ENCODE assay signal across 8 cellular contexts in genomic region chr5:50745221-50745620, GRCh38.
DNase-seq lines count a peak whose midpoint lies in the region; ATAC-seq and TF ChIP-seq lines count a peak whose summit lies in the region.

No MANE protein-coding gene starts in this region.

- 19 to 37% methylated on average over 1 of the region's 1 CpG for WGBS in aorta, 2 donors
- no CpG with 5 or more reads among the region's 1 CpG for whole genome bisulfite sequencing in trophoblast cell (ENCODE audit: extremely low coverage, insufficient coverage, insufficient read length)

- H3K23ac ChIP-seq in trophoblast cell (ENCODE audit: low read length): no peak overlapping the region

- intact Hi-C loops in left ventricle myocardium inferior (cut with micrococcal nuclease) (no loop called here), Right ventricle myocardium superior (cut with DNase I) (no loop called here), aorta (cut with DNase I) (loop anchor here (5.0 to 10.0 kb wide), 2 partner anchors 78 to 80 kb away; partner anchors contain the start of gene PARP8 (in 2 of the 2))

- H2AK5ac ChIP-seq in trophoblast cell (ENCODE audit: low read length): no peak overlapping the region

- H3K14ac ChIP-seq in trophoblast cell (ENCODE audit: low read length): no peak overlapping the region

- H3K27me3 ChIP-seq in left ventricle myocardium inferior (ENCODE audit: low read depth) (no peaks in the 10 kb centered on the region), aorta (ENCODE audit: control insufficient read depth in 1 of 2, insufficient read depth in 2 of 2, low read length in 1 of 2) (no peaks in the 10 kb centered on the region), trophoblast cell (ENCODE audit: insufficient read depth, low read length) (no peaks in the 10 kb centered on the region)

- peak overlapping the region; percentile 86 for H3K4me3 Mint-ChIP-seq in activated CD4-positive, alpha-beta memory T cell treated with anti-CD3 and anti-CD28 coated beads, Interleukin-2, amount 10 ng/mL, durations not matched to agents 7 days and 5 days
- no peak overlapping the region for H3K4me3 Mint-ChIP-seq in memory B cell

- no peak overlapping the region for H4K12ac ChIP-seq in trophoblast cell (ENCODE audit: low read depth, low read length)

- H3K79me2 ChIP-seq in trophoblast cell (ENCODE audit: control insufficient read depth, insufficient read depth, low read length, poor library complexity): no peaks in the 10 kb centered on the region

- H3K18ac ChIP-seq in trophoblast cell (ENCODE audit: low read length): no peak overlapping the region

- CTCF ChIA-PET in activated CD4-positive, alpha-beta memory T cell treated with anti-CD3 and anti-CD28 coated beads, Interleukin-2, amount 10 ng/mL, durations not matched to agents 7 days and 5 days (lab: Charles Lee): no interaction called here

- no peak overlapping the region for H4K8ac ChIP-seq in trophoblast cell (ENCODE audit: low read depth, low read length)

- no peaks in the 10 kb centered on the region for H3K79me1 ChIP-seq in trophoblast cell (ENCODE audit: low read length)

- H3K27ac ChIP-seq in left ventricle myocardium inferior (replicated peaks) (peak overlapping the region; percentile 31), aorta (ENCODE audit: low read depth in 1 of 2, low read length in 2 of 2) (peak overlapping the region in 1 of 2 donors; percentile 25), trophoblast cell (ENCODE audit: low read depth, low read length) (no peak overlapping the region)

- peaks cover 17% of the 10 kb centered on the region for H3K4me1 ChIP-seq in left ventricle myocardium inferior
- H3K4me1 ChIP-seq in aorta (ENCODE audit: control insufficient read depth in 1 of 2, insufficient read depth in 2 of 2, low read length in 2 of 2): peaks cover 0 to 2% of the 10 kb centered on the region in 2 donors
- H3K4me1 ChIP-seq in trophoblast cell (ENCODE audit: control insufficient read depth in 1 of 2, insufficient read depth in 2 of 2, low read length in 2 of 2): peaks cover 0 to 2% of the 10 kb centered on the region in 2 experiments

- no peak overlapping the region for H2BK120ac ChIP-seq in trophoblast cell (ENCODE audit: insufficient read depth, low read length, poor library complexity)

- H3K4me2 ChIP-seq in trophoblast cell (ENCODE audit: low read length): no peak overlapping the region

- no peaks in the 10 kb centered on the region for H3K27me3 Mint-ChIP-seq in activated CD4-positive, alpha-beta memory T cell treated with anti-CD3 and anti-CD28 coated beads, Interleukin-2, amount 10 ng/mL, durations not matched to agents 7 days and 5 days
- H3K27me3 Mint-ChIP-seq in memory B cell: no peaks in the 10 kb centered on the region

- H2BK5ac ChIP-seq in trophoblast cell (ENCODE audit: low read depth, low read length, poor library complexity): no peak overlapping the region

- H2AFZ ChIP-seq in trophoblast cell (ENCODE audit: insufficient read depth, low read length, poor library complexity): no peak overlapping the region

- H3K4ac ChIP-seq in trophoblast cell (ENCODE audit: low read depth, low read length): no peak overlapping the region

- H2BK12ac ChIP-seq in trophoblast cell (ENCODE audit: low read length): no peak overlapping the region

- POLR2A ChIA-PET in activated CD4-positive, alpha-beta memory T cell treated with anti-CD3 and anti-CD28 coated beads, Interleukin-2, amount 10 ng/mL, durations not matched to agents 7 days and 5 days (lab: Charles Lee): interaction anchor here (0.8 to 2.9 kb wide), 4 partner anchors 18 to 78 kb away, joined by 3 to 14 read pairs (median 3); partner anchors contain the start of gene PARP8

- H3K9ac ChIP-seq in trophoblast cell (ENCODE audit: low read length): no peak overlapping the region

- ATAC-seq in Right ventricle myocardium superior (ENCODE audit: poor library complexity) (no peak), memory B cell (ENCODE audit: low read depth) (no peak), aorta (ENCODE audit: low FRiP score) (no peak), GM18498 (IDR thresholded peaks at IDR 0.05; ENCODE audit: unreplicated experiment) (no peak), GM19467 (IDR thresholded peaks at IDR 0.05; ENCODE audit: unreplicated experiment) (no peak)

- H4K91ac ChIP-seq in trophoblast cell (ENCODE audit: low read depth, low read length): no peak overlapping the region

- peaks cover 62% of the 10 kb centered on the region for H3K4me1 Mint-ChIP-seq in activated CD4-positive, alpha-beta memory T cell treated with anti-CD3 and anti-CD28 coated beads, Interleukin-2, amount 10 ng/mL, durations not matched to agents 7 days and 5 days
- peaks cover 38% of the 10 kb centered on the region for H3K4me1 Mint-ChIP-seq in memory B cell

- no peaks in the 10 kb centered on the region for H3K9me3 Mint-ChIP-seq in activated CD4-positive, alpha-beta memory T cell treated with anti-CD3 and anti-CD28 coated beads, Interleukin-2, amount 10 ng/mL, durations not matched to agents 7 days and 5 days
- H3K9me3 Mint-ChIP-seq in memory B cell: peaks cover 3% of the 10 kb centered on the region

- peaks cover 35% of the 10 kb centered on the region for H3K36me3 Mint-ChIP-seq in activated CD4-positive, alpha-beta memory T cell treated with anti-CD3 and anti-CD28 coated beads, Interleukin-2, amount 10 ng/mL, durations not matched to agents 7 days and 5 days (ENCODE audit: low read depth)
- H3K36me3 Mint-ChIP-seq in memory B cell: peaks cover 13% of the 10 kb centered on the region

- DNase-seq in left ventricle myocardium inferior: no peak
- DNase-seq in Right ventricle myocardium superior: no peak
- DNase-seq in activated CD4-positive, alpha-beta memory T cell treated with anti-CD3 and anti-CD28 coated beads, Interleukin-2, amount 10 ng/mL, durations not matched to agents 7 days and 5 days: no peak
- no peak for DNase-seq in memory B cell (ENCODE audit: low spot score in 2 of 2)
- DNase-seq in aorta: no peak
- DNase-seq in trophoblast cell: no peak

- H3K9me3 ChIP-seq in left ventricle myocardium inferior (replicated peaks) (no peaks in the 10 kb centered on the region), aorta (ENCODE audit: control insufficient read depth, low read length) (no peaks in the 10 kb centered on the region), trophoblast cell (ENCODE audit: insufficient read depth, low read depth, low read length) (no peaks in the 10 kb centered on the region)

- no peak for TF ChIP-seq CTCF in left ventricle myocardium inferior (IDR thresholded peaks at IDR 0.05; ENCODE audit: borderline replicate concordance)

- peak overlapping the region; percentile 79 for H3K27ac Mint-ChIP-seq in activated CD4-positive, alpha-beta memory T cell treated with anti-CD3 and anti-CD28 coated beads, Interleukin-2, amount 10 ng/mL, durations not matched to agents 7 days and 5 days
- H3K27ac Mint-ChIP-seq in memory B cell: peak overlapping the region; percentile 89

- H3K4me3 ChIP-seq in left ventricle myocardium inferior: peak overlapping the region; percentile 45
- peak overlapping the region; percentile 59 to 76 for H3K4me3 ChIP-seq in aorta (ENCODE audit: low read length in 2 of 2)
- no peak overlapping the region for H3K4me3 ChIP-seq in trophoblast cell (ENCODE audit: low read depth, low read length)

- H3K36me3 ChIP-seq in left ventricle myocardium inferior: no peaks in the 10 kb centered on the region
- H3K36me3 ChIP-seq in aorta (ENCODE audit: control insufficient read depth in 1 of 2, insufficient read depth in 2 of 2, low read length in 1 of 2): no peaks in the 10 kb centered on the region
- no peaks in the 10 kb centered on the region for H3K36me3 ChIP-seq in trophoblast cell (ENCODE audit: control insufficient read depth in 1 of 2, insufficient read depth in 2 of 2, low read length in 2 of 2)

Comparison
In these comparisons a context has a peak if more than half of its experiments do, and no peak if none do; other contexts are left out.
1. intact Hi-C loops: an anchor here in aorta (5.0 to 10.0 kb wide); none called in left ventricle myocardium inferior and Right ventricle myocardium superior.